Comparison of ENCODE assay signal across 8 cellular contexts in genomic region chr19:42132030-42132628, GRCh38. TPM values are rescaled to one million over a fixed set of nuclear protein-coding genes. Genes with fewer than 3 reads are reported as not detected.
DNase-seq lines count a peak whose midpoint lies in the region; ATAC-seq, FAIRE-seq and TF ChIP-seq lines count a peak whose summit lies in the region.

Gene POU2F2 (minus strand): TSS chr19:42132446. CDS start chr19:42132411, 35 bp downstream.

- POLR2A ChIA-PET in A549 (lab: Yijun Ruan, JAX) = interaction anchor here (1.0 kb wide), 2 partner anchors 44 to 111 kb away, joined by 3 to 4 read pairs; no protein-coding TSS in a partner anchor

- intact Hi-C loops in head of caudate nucleus (cut with DNase I) = loop anchor here (5.0 kb wide), 1 partner anchor 50 kb away; no protein-coding TSS in a partner anchor

- H3K4me3 ChIP-seq in A549 (peak within 1 kb of the TSS; percentile 35), smooth muscle cell (peak within 1 kb of the TSS; percentile 35)

- no peak for TF ChIP-seq EP300 in A549 (IDR thresholded peaks at IDR 0.05)

- H3K36me3 ChIP-seq in smooth muscle cell (ENCODE audit: low read depth) = no peaks in the 10 kb centered on the region

- peaks cover 9% of the 10 kb centered on the region; the same call in 2 of the 3 replicates for H3K4me1 ChIP-seq in A549
- peaks cover 6% of the 10 kb centered on the region for H3K4me1 ChIP-seq in smooth muscle cell (ENCODE audit: low read depth)

- H3K9ac ChIP-seq in smooth muscle cell (ENCODE audit: low read depth) = no peak within 1 kb of the TSS

- no peak for DNase-seq in A549 (ENCODE audit: low read depth in 1 of 2, low spot score in 1 of 2)
- peak; percentile 44 to 54 for DNase-seq in NOMO-1 (lab: John Stamatoyannopoulos, UW; ENCODE audit: unreplicated experiment in 2 of 2)
- DNase-seq in activated T-helper 1 cell treated with Interleukin-2 at 50 U/mL for 16 hours (ENCODE audit: low read depth) = peak; percentile 85
- DNase-seq in head of caudate nucleus = peak in 40 of 42 donors; percentile 4 to 65 (median 42)
- no peak for DNase-seq in smooth muscle cell (lab: John Stamatoyannopoulos, UW; ENCODE audit: unreplicated experiment)
- DNase-seq in NCI-H2107 treated with DMSO at 0.1 percent for 48 hours (lab: John Stamatoyannopoulos, UW; ENCODE audit: unreplicated experiment) = no peak

- no peak for TF ChIP-seq RAD21 in A549 (conservative IDR thresholded peaks at IDR 0.05 in 1 of 2, IDR thresholded peaks at IDR 0.05 in 1 of 2)

- ATAC-seq in A549 = no peak
- ATAC-seq in GM21360 (IDR thresholded peaks at IDR 0.05; ENCODE audit: unreplicated experiment) = peak; percentile 35
- no peak for ATAC-seq in HG02852 (IDR thresholded peaks at IDR 0.05; ENCODE audit: unreplicated experiment)

- TF ChIP-seq CTCF in A549 (IDR thresholded peaks at IDR 0.05) (no peak), smooth muscle cell (IDR thresholded peaks at IDR 0.05; ENCODE audit: borderline replicate concordance, insufficient read depth, poor library complexity, severe bottlenecking) (no peak)

- no peak for FAIRE-seq in A549 (lab: Jason Lieb, UNC)

- no peaks in the 10 kb centered on the region for H3K79me2 ChIP-seq in smooth muscle cell (ENCODE audit: low read depth)

- no peaks in the 10 kb centered on the region for H3F3A ChIP-seq in smooth muscle cell (ENCODE audit: low read depth)

- H3K9me3 ChIP-seq in A549 = no peaks in the 10 kb centered on the region
- H3K9me3 ChIP-seq in smooth muscle cell (replicated peaks; ENCODE audit: low read depth) = no peaks in the 10 kb centered on the region

- H3K27ac ChIP-seq in A549 (peak within 1 kb of the TSS; percentile 15 to 53; a peak in 4 of 6 replicates), smooth muscle cell (ENCODE audit: low read depth) (no peak within 1 kb of the TSS)

- WGBS in A549 (ENCODE audit: missing lambda C conversion rate) = 51% methylated on average over 13 of the region's 16 CpGs
- WGBS in smooth muscle cell (ENCODE audit: low lambda C conversion rate) = 10% methylated on average over 13 of the region's 16 CpGs

- peak within 1 kb of the TSS; percentile 92 for H3K4me2 ChIP-seq in A549
- peak within 1 kb of the TSS; percentile 88 for H3K4me2 ChIP-seq in smooth muscle cell

- no peak for TF ChIP-seq POLR2A in A549 (IDR thresholded peaks at IDR 0.05; ENCODE audit: low read length)

- H4K20me1 ChIP-seq in smooth muscle cell (ENCODE audit: low read depth) = no peaks in the 10 kb centered on the region

- H3K27me3 ChIP-seq in smooth muscle cell (ENCODE audit: low read depth) = peaks cover 5% of the 10 kb centered on the region

- H2AFZ ChIP-seq in smooth muscle cell (ENCODE audit: low read depth) = no peak within 1 kb of the TSS

- CTCF ChIA-PET in A549 (lab: Yijun Ruan, JAX) = interaction anchor here (0.7 to 23.2 kb wide), 70 partner anchors 9 to 337 kb away, joined by 3 to 678 read pairs (median 4); partner anchors contain the start of genes DEDD2, ERF, GSK3A and ZNF526

TF ChIP-seq in A549, 52 proteins besides CTCF, POLR2A, EP300 and RAD21:
- TF ChIP-seq PBX3 (IDR thresholded peaks at IDR 0.05) = no peak
- no peak for TF ChIP-seq FOXS1 (CRISPR knock-in tag; IDR thresholded peaks at IDR 0.05)
- TF ChIP-seq CHD4 (IDR thresholded peaks at IDR 0.05; ENCODE audit: borderline replicate concordance) = no peak
- TF ChIP-seq JUN (IDR thresholded peaks at IDR 0.05) = 0 out of 5 replicates have a peak, but pooled peaks of 1 of the 2 experiments have one; percentile 1
- no peak for TF ChIP-seq ZFP36 (IDR thresholded peaks at IDR 0.05; ENCODE audit: borderline replicate concordance, partially characterized antibody)
- no peak for TF ChIP-seq SREBF2 (IDR thresholded peaks at IDR 0.05)
- no peak for TF ChIP-seq ZSCAN20 (CRISPR knock-in tag; IDR thresholded peaks at IDR 0.05)

RNA-seq across cellular contexts. Expression of gene POU2F2, which starts in this region (rescaled TPM):
- 0.15 and 0.16 TPM in 2 replicates for polyA plus RNA-seq in A549 (2011; rRNA removed)
- 0.13 and 0.14 TPM in 2 replicates for polyA plus RNA-seq in A549 (2012; cell fraction: cytosol; rRNA removed)
- 0.56 and 0.83 TPM in 2 replicates for polyA plus RNA-seq in A549 (2012; cell fraction: nucleus; rRNA removed)
- polyA plus RNA-seq in A549 (2017; fragmentation: RNase III; extraction: RNeasy Plus Mini Kit Qiagen cat#74134 plus additional on column Dnase treatment) = 0.24 to 0.49 TPM (median 0.28 TPM) in 3 replicates
- 0.58 TPM in 1 of 2 replicates, not detected in the other for polyA minus RNA-seq in A549 (2011; rRNA and poly(A)+ RNA removed)
- 0.58 and 0.99 TPM in 2 replicates for total RNA-seq in smooth muscle cell
- 6.3 and 8.6 TPM in 2 replicates for polyA plus RNA-seq in smooth muscle cell

Comparison
In these comparisons a context has a peak if more than half of its experiments do, and no peak if none do; other contexts are left out.
1. DNase-seq: peak in NOMO-1 (2 of 2), activated T-helper 1 cell treated with Interleukin-2 at 50 U/mL for 16 hours (single experiment) and head of caudate nucleus (40 of 42); none in A549 (0 of 2), smooth muscle cell (single experiment) and NCI-H2107 treated with DMSO at 0.1 percent for 48 hours (single experiment).